ENCODE assay signal across 1 cellular context in the genomic region with DNA sequence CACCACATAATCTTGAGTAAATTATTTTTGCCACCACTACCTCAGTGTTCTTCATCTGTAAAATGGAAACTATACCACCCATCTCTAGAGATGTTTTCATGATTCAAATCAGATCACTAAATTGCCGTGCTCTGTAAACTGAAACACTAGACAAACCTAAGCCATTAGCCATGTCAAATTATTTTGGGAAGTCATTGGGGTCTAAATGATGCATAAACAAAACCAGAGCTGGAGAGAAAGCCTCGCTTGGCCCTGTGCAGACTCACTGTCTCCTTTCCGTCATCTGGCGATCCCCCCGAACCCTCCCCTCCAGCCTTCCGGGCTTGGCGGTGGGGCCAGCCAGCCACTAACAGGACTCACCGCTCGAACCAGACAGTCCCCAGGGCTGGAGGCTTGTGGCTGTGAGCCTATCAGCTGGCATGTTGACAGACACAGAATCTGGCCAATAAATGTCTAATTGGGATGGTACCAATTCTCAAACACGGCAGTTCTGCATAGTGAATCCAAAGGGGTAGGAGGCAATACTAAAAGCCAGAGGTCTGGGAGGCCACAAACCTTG.
TF ChIP-seq lines count a peak whose summit lies in the region.

No MANE protein-coding gene starts in this region.

TF ChIP-seq in SK-N-SH, 30 proteins besides CTCF, POLR2A, EP300 and RAD21 (continued from another document):
- TF ChIP-seq, protein P1, sequence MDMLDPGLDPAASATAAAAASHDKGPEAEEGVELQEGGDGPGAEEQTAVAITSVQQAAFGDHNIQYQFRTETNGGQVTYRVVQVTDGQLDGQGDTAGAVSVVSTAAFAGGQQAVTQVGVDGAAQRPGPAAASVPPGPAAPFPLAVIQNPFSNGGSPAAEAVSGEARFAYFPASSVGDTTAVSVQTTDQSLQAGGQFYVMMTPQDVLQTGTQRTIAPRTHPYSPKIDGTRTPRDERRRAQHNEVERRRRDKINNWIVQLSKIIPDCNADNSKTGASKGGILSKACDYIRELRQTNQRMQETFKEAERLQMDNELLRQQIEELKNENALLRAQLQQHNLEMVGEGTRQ (IDR thresholded peaks at IDR 0.05; ENCODE audit: borderline replicate concordance, low read depth, low read length), result no peak
- TF ChIP-seq SIN3A (IDR thresholded peaks at IDR 0.05; ENCODE audit: borderline replicate concordance, low read depth, low read length), result no peak
- no peak for TF ChIP-seq USF1 (IDR thresholded peaks at IDR 0.05; ENCODE audit: borderline replicate concordance, low read depth)
- TF ChIP-seq GABPA (IDR thresholded peaks at IDR 0.05; ENCODE audit: low read depth), result no peak
- no peak for TF ChIP-seq REST (IDR thresholded peaks at IDR 0.05; ENCODE audit: low read depth, low read length)
- peak; percentile 47; the same call in 1 of the 2 replicates for TF ChIP-seq MXI1 (IDR thresholded peaks at IDR 0.05; ENCODE audit: low read depth, low read length)
- peak; percentile 83 for TF ChIP-seq PBX3 (IDR thresholded peaks at IDR 0.05)
- peak; percentile 90 for TF ChIP-seq GATA2 (CRISPR knock-in tag; IDR thresholded peaks at IDR 0.05)
- peak; percentile 13; the same call in 1 of the 2 replicates for TF ChIP-seq POLR2AphosphoS5 (IDR thresholded peaks at IDR 0.05; ENCODE audit: low read depth, low read length)
- TF ChIP-seq TCF12 (IDR thresholded peaks at IDR 0.05), result peak; percentile 64
- TF ChIP-seq RFX5 (IDR thresholded peaks at IDR 0.05; ENCODE audit: low read length), result no peak
